13 cellular contexts compared by ENCODE assay signal in the genomic region with DNA sequence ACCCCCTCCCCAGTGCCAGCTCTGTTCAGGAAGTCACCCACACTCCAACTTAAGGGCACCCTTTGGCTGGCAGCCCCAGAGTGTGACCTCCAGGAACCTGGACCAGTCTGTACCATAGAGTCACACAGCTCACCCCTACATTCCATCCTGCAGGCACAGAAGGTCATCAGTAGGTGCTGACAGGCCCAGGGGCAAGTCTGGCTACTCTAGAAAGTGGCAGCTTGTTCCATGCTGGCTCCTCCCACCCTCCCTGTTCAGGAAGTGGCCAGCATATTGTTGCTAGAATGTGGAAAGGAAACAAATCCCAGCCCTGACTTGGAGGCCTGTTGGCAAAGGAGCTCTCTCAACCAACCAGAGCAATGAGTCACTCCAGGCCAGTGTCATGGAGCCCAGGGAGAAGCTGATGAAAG. TPM values are rescaled to one million over a fixed set of nuclear protein-coding genes. Genes with fewer than 3 reads are reported as not detected.
A peak's percentile ranks its signal among the peaks of the same experiment; 100 is the strongest.
DNase-seq lines count a peak whose midpoint lies in the region; ATAC-seq and TF ChIP-seq lines count a peak whose summit lies in the region.
"Had no signal": no experiment of that assay in that cellular context is flagged by ENCODE, and none has a peak within 500 bp of the region (broad histone marks: within the 10 kb centered on the region; RNA-seq: fewer than 3 reads in every experiment).

No MANE protein-coding gene starts in this region.

- H3K4me3 ChIP-seq in brain microvascular endothelial cell (ENCODE audit: low read depth, low read length) (no peak overlapping the region), right lobe of liver (no peak overlapping the region), upper lobe of right lung (no peak overlapping the region), upper lobe of left lung (no peak overlapping the region)
- H3K4me3 ChIP-seq: esophagus squamous epithelium had no signal

- in situ Hi-C loops in Caki2 (cut with HindIII; ENCODE audit: low pct_unique_long_range_greater_than_20kb, low sequenced_read_pairs) (no loop called here), brain microvascular endothelial cell (cut with HindIII; ENCODE audit: low pct_ligation_motif_present, low sequenced_read_pairs) (no loop called here)

- H3K36me3 ChIP-seq in brain microvascular endothelial cell (replicated peaks): no peaks in the 10 kb centered on the region
- H3K36me3 ChIP-seq in right lobe of liver: no peaks in the 10 kb centered on the region
- H3K36me3 ChIP-seq in upper lobe of right lung: no peaks in the 10 kb centered on the region
- H3K36me3 ChIP-seq in upper lobe of left lung: no peaks in the 10 kb centered on the region
- H3K36me3 ChIP-seq: esophagus squamous epithelium had no signal

- H3K4me1 ChIP-seq in right lobe of liver (peaks cover 0 to 62% (median 22%) of the 10 kb centered on the region in 4 donors), upper lobe of right lung (peaks cover 15% of the 10 kb centered on the region), upper lobe of left lung (peaks cover 15 to 20% (median 16%) of the 10 kb centered on the region in 4 donors)

- no peak for TF ChIP-seq EP300 in upper lobe of left lung (IDR thresholded peaks at IDR 0.05)

- TF ChIP-seq CTCF in brain microvascular endothelial cell (IDR thresholded peaks at IDR 0.05; ENCODE audit: low read depth, low read length, missing control alignments) (no peak), right lobe of liver (IDR thresholded peaks at IDR 0.05) (no peak), upper lobe of right lung (IDR thresholded peaks at IDR 0.05) (no peak), upper lobe of left lung (IDR thresholded peaks at IDR 0.05) (no peak)

- H3K9me3 ChIP-seq in right lobe of liver (no peaks in the 10 kb centered on the region), upper lobe of right lung (no peaks in the 10 kb centered on the region), upper lobe of left lung (no peaks in the 10 kb centered on the region)
- H3K9me3 ChIP-seq: esophagus squamous epithelium had no signal

- TF ChIP-seq POLR2A in right lobe of liver (IDR thresholded peaks at IDR 0.05): no peak
- no peak for TF ChIP-seq POLR2A in upper lobe of left lung (IDR thresholded peaks at IDR 0.05)

- H3K27ac ChIP-seq in brain microvascular endothelial cell (no peak overlapping the region), right lobe of liver (peak overlapping the region; percentile 92 to 96 (median 95)), upper lobe of right lung (no peak overlapping the region), upper lobe of left lung (no peak overlapping the region)

- no peaks in the 10 kb centered on the region for H3K27me3 ChIP-seq in brain microvascular endothelial cell (replicated peaks)
- H3K27me3 ChIP-seq in right lobe of liver: no peaks in the 10 kb centered on the region
- no peaks in the 10 kb centered on the region for H3K27me3 ChIP-seq in upper lobe of right lung
- no peaks in the 10 kb centered on the region for H3K27me3 ChIP-seq in upper lobe of left lung
- H3K27me3 ChIP-seq: esophagus squamous epithelium had no signal

- DNase-seq in Caki2 (ENCODE audit: low read depth) (peak; percentile 67), M059J (ENCODE audit: low read depth) (peak; percentile 89), brain microvascular endothelial cell (peak; percentile 77), right lobe of liver (peak in 1 of 3 donors; percentile 51), upper lobe of right lung (no peak), upper lobe of left lung (no peak), NCI-H2107 (lab: John Stamatoyannopoulos, UW) (no peak)
- DNase-seq: activated gamma-delta T cell, esophagus squamous epithelium, NCI-H2081 treated with DMSO at 0.1 percent for 48 hours, T1000 had no signal

- intact Hi-C loops in right lobe of liver (cut with DNase I): no loop called here
- intact Hi-C loops in upper lobe of right lung (cut with DNase I): no loop called here

- peak in 2 of 4 donors; percentile 1 to 24 for ATAC-seq in right lobe of liver
- ATAC-seq in upper lobe of right lung: no peak
- ATAC-seq in upper lobe of left lung (ENCODE audit: low FRiP score in 2 of 2): no peak
- no peak for ATAC-seq in GM18517 (IDR thresholded peaks at IDR 0.05; ENCODE audit: unreplicated experiment)
- ATAC-seq: natural killer cell treated with Interleukin-12 subunit alpha and Interleukin-12 subunit beta and Interleukin-15 and Interleukin-18, amount 100 ng/mL, for 72 hours had no signal

RNA-seq across cellular contexts. Expression of gene NCOA4, which starts 3.2 kb away (rescaled TPM):
- total RNA-seq in Caki2 (2014; rRNA removed; shearing (Covaris generic); ENCODE audit: low replicate concordance): 164 and 211 TPM in 2 replicates
- total RNA-seq in M059J (2014; rRNA removed; shearing (Covaris generic)): 147 and 160 TPM in 2 replicates
- 100 to 1,000 TPM; 130 to 224 (median 201) TPM for total RNA-seq in right lobe of liver
- 187 TPM for total RNA-seq in upper lobe of right lung
- total RNA-seq in upper lobe of left lung: 100 to 1,000 TPM in 4 of 6 donors, 10 to 100 TPM in 2; 57.6 to 184 (median 144) TPM

RNA-seq across cellular contexts. Expression of gene MSMB, which starts 12.5 kb away (rescaled TPM):
- total RNA-seq in Caki2 (2014; rRNA removed; shearing (Covaris generic); ENCODE audit: low replicate concordance): not detected in 2 replicates
- total RNA-seq in M059J (2014; rRNA removed; shearing (Covaris generic)): not detected in 2 replicates
- total RNA-seq in right lobe of liver (under 1 TPM in 1 of 6 experiments, not detected in 5; 0.84 TPM), upper lobe of right lung (not detected), upper lobe of left lung (1 to 10 TPM in 1 of 6 donors, not detected in 5; 7.8 TPM)
- total RNA-seq: natural killer cell treated with Interleukin-12 subunit alpha and Interleukin-12 subunit beta and Interleukin-15 and Interleukin-18, amount 100 ng/mL, for 72 hours had no signal

Comparison
In these comparisons a context has a peak if more than half of its experiments do, and no peak if none do; other contexts are left out.
1. DNase-seq: peak in Caki2 (single experiment), M059J (single experiment) and brain microvascular endothelial cell (single experiment); none in upper lobe of right lung (single experiment), upper lobe of left lung (0 of 2) and NCI-H2107 (single experiment).
2. H3K27ac ChIP-seq: peak in right lobe of liver (3 of 3); none in brain microvascular endothelial cell (single experiment), upper lobe of right lung (single experiment) and upper lobe of left lung (0 of 4).